1 cellular context compared by ENCODE assay signal in the genomic region with DNA sequence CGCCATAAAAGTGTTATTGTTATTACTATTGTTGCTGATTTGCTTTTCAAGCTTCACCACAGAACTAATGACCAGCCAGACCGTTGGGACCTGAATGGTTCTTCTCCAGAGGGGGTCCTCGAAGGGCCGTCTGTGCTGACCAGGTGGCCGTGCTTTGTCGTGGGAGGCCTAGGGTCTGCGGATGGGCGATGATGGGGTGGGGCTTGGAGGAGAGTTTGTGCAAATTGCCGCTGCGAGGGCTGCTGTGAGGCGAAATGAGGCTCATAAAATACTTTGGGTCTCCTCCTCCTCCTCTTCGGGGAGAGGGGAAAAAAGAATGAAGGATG.
TF ChIP-seq lines count a peak whose summit lies in the region.

No MANE protein-coding gene starts in this region.

TF ChIP-seq in endothelial cell of umbilical vein, 7 proteins besides CTCF, POLR2A, EP300 and RAD21:
- TF ChIP-seq JUN (IDR thresholded peaks at IDR 0.05; ENCODE audit: borderline replicate concordance, insufficient read depth, insufficient read length, low read depth): no peak
- TF ChIP-seq GATA2 (IDR thresholded peaks at IDR 0.05; ENCODE audit: insufficient read depth, insufficient read length, low read depth, low read length): no peak
- no peak for TF ChIP-seq EZH2 (IDR thresholded peaks at IDR 0.05; ENCODE audit: borderline replicate concordance, low read depth, low read length, severe bottlenecking)
- TF ChIP-seq POLR2AphosphoS5 (IDR thresholded peaks at IDR 0.05; ENCODE audit: insufficient read depth, low read depth, low read length): no peak
- TF ChIP-seq MYC (IDR thresholded peaks at IDR 0.05; ENCODE audit: low read depth, low read length): no peak
- TF ChIP-seq FOS (IDR thresholded peaks at IDR 0.05; ENCODE audit: borderline replicate concordance, insufficient read depth, low read length): no peak
- TF ChIP-seq, protein P1, sequence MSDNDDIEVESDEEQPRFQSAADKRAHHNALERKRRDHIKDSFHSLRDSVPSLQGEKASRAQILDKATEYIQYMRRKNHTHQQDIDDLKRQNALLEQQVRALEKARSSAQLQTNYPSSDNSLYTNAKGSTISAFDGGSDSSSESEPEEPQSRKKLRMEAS (IDR thresholded peaks at IDR 0.05; ENCODE audit: insufficient read depth, insufficient read length): no peak
